ENCODE assay signal across 1 cellular context in the genomic region with DNA sequence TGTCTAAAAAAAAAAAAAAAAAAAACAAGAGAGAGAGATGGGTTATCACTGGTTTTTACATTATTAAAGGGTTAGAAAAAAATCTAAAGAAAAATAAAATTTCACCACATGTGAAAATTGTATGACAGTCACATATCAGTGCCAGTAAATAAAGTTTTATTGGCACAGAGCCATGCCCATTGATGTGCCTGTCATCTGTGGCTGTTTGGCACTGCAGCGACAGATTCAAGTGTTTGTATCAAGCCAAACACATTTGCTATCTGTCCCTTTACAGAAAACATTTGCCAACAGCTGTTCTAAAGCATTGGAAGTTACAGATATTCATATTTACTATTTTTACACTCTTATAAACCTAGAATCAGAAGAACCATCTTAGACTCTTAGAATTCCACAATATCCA.
TF ChIP-seq lines count a peak whose summit lies in the region.

No MANE protein-coding gene starts in this region.

TF ChIP-seq in GM12878, 131 proteins besides CTCF, POLR2A, EP300 and RAD21:
- TF ChIP-seq SUZ12 (IDR thresholded peaks at IDR 0.05; ENCODE audit: unreplicated experiment) (no peak), MYC (IDR thresholded peaks at IDR 0.05; ENCODE audit: insufficient read depth, insufficient read length, insufficient replicate concordance, low read length, severe bottlenecking) (no peak), CEBPB (IDR thresholded peaks at IDR 0.05; ENCODE audit: borderline replicate concordance in 1 of 2, low read depth in 2 of 2, low read length in 2 of 2) (no peak)
- TF ChIP-seq, protein P1, sequence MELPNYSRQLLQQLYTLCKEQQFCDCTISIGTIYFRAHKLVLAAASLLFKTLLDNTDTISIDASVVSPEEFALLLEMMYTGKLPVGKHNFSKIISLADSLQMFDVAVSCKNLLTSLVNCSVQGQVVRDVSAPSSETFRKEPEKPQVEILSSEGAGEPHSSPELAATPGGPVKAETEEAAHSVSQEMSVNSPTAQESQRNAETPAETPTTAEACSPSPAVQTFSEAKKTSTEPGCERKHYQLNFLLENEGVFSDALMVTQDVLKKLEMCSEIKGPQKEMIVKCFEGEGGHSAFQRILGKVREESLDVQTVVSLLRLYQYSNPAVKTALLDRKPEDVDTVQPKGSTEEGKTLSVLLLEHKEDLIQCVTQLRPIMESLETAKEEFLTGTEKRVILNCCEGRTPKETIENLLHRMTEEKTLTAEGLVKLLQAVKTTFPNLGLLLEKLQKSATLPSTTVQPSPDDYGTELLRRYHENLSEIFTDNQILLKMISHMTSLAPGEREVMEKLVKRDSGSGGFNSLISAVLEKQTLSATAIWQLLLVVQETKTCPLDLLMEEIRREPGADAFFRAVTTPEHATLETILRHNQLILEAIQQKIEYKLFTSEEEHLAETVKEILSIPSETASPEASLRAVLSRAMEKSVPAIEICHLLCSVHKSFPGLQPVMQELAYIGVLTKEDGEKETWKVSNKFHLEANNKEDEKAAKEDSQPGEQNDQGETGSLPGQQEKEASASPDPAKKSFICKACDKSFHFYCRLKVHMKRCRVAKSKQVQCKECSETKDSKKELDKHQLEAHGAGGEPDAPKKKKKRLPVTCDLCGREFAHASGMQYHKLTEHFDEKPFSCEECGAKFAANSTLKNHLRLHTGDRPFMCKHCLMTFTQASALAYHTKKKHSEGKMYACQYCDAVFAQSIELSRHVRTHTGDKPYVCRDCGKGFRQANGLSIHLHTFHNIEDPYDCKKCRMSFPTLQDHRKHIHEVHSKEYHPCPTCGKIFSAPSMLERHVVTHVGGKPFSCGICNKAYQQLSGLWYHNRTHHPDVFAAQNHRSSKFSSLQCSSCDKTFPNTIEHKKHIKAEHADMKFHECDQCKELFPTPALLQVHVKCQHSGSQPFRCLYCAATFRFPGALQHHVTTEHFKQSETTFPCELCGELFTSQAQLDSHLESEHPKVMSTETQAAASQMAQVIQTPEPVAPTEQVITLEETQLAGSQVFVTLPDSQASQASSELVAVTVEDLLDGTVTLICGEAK (IDR thresholded peaks at IDR 0.05; ENCODE audit: borderline replicate concordance): peak; percentile 43; the same call in 1 of the 2 replicates
